In the genomic region with DNA sequence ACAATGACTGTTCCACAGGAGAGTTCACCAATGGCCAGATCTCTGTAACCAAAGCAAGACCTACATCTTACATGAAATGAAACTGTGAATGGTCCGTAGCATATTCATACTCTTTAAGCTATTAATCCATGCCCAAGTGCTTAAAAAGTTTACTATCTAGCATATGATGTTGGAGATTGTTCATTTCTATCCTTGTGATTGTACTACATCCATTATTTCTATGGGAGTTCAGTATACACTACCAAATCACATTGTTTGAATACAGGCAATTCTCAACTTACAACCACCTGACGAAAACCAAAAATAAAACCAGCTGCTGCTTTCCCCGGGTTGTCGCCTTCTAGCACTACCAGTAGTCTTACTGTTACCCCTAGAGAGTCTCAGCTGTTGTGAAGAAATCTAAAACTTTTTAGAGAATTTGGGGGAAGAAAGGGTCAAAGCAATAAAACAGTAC, we compare ENCODE assay signal across 9 cellular contexts. TPM values are rescaled to one million over a fixed set of nuclear protein-coding genes. Genes with fewer than 3 reads are reported as not detected.
DNase-seq lines count a peak whose midpoint lies in the region; ATAC-seq and TF ChIP-seq lines count a peak whose summit lies in the region.
"Had no signal": no experiment of that assay in that cellular context is flagged by ENCODE, and none has a peak within 500 bp of the region (broad histone marks: within the 10 kb centered on the region; RNA-seq: fewer than 3 reads in every experiment).

No MANE protein-coding gene starts in this region.

- H3K27ac ChIP-seq in right lobe of liver = no peak overlapping the region
- H3K27ac ChIP-seq in tibial artery = no peak overlapping the region
- H3K27ac ChIP-seq: body of pancreas had no signal

- no peaks in the 10 kb centered on the region for H3K9me3 ChIP-seq in right lobe of liver
- H3K9me3 ChIP-seq in tibial artery = no peaks in the 10 kb centered on the region
- H3K9me3 ChIP-seq: body of pancreas had no signal

- peak overlapping the region; percentile 79 for H3K4me3 Mint-ChIP-seq in activated T-cell treated with anti-CD3 and anti-CD28 coated beads, Interleukin-2, amount 50 U/mL, for 24 hours
- H3K4me3 Mint-ChIP-seq in T-helper 1 cell treated with Interleukin-12 subunit alpha and Interleukin-12 subunit beta and Interleukin-4 antibody, amounts not matched to agents 30 μg/mL and 1 μg/mL, for 36 hours = peak overlapping the region; percentile 81
- H3K4me3 Mint-ChIP-seq in stimulated activated naive B cell treated with anti-CD40 and anti-IgM and Interleukin-4, amounts not matched to agents 10 μg/mL and 1 μg/mL and 100 μg/mL, for 72 hours = peak overlapping the region; percentile 51 to 66

- ATAC-seq in HG02884 (IDR thresholded peaks at IDR 0.05; ENCODE audit: unreplicated experiment) (peak; percentile 51), omental fat pad (ENCODE audit: low FRiP score) (no peak), right lobe of liver (no peak)
- peak in 1 of 2 donors; percentile 19 for ATAC-seq in stimulated activated naive B cell treated with anti-CD40 and anti-IgM and Interleukin-4, amounts not matched to agents 10 μg/mL and 1 μg/mL and 100 μg/mL, for 72 hours (replicated peaks)
- ATAC-seq: body of pancreas had no signal

- peaks cover 87% of the 10 kb centered on the region for H3K4me1 Mint-ChIP-seq in activated T-cell treated with anti-CD3 and anti-CD28 coated beads, Interleukin-2, amount 50 U/mL, for 24 hours (ENCODE audit: low read depth)
- H3K4me1 Mint-ChIP-seq in T-helper 1 cell treated with Interleukin-12 subunit alpha and Interleukin-12 subunit beta and Interleukin-4 antibody, amounts not matched to agents 30 μg/mL and 1 μg/mL, for 36 hours (ENCODE audit: low read depth) = peaks cover 50% of the 10 kb centered on the region
- peaks cover 24 to 56% of the 10 kb centered on the region in 2 donors for H3K4me1 Mint-ChIP-seq in stimulated activated naive B cell treated with anti-CD40 and anti-IgM and Interleukin-4, amounts not matched to agents 10 μg/mL and 1 μg/mL and 100 μg/mL, for 72 hours

- H3K9me3 Mint-ChIP-seq in activated T-cell treated with anti-CD3 and anti-CD28 coated beads, Interleukin-2, amount 50 U/mL, for 24 hours = no peaks in the 10 kb centered on the region
- no peaks in the 10 kb centered on the region for H3K9me3 Mint-ChIP-seq in T-helper 1 cell treated with Interleukin-12 subunit alpha and Interleukin-12 subunit beta and Interleukin-4 antibody, amounts not matched to agents 30 μg/mL and 1 μg/mL, for 36 hours
- peaks cover 4 to 5% of the 10 kb centered on the region in 2 donors for H3K9me3 Mint-ChIP-seq in stimulated activated naive B cell treated with anti-CD40 and anti-IgM and Interleukin-4, amounts not matched to agents 10 μg/mL and 1 μg/mL and 100 μg/mL, for 72 hours

- no peak for TF ChIP-seq CTCF in omental fat pad (IDR thresholded peaks at IDR 0.05)
- no peak for TF ChIP-seq CTCF in right lobe of liver (IDR thresholded peaks at IDR 0.05)
- TF ChIP-seq CTCF in tibial artery (IDR thresholded peaks at IDR 0.05) = no peak

- H3K4me3 ChIP-seq in right lobe of liver (no peak overlapping the region), tibial artery (no peak overlapping the region)
- H3K4me3 ChIP-seq: body of pancreas had no signal

- H3K27ac Mint-ChIP-seq in activated T-cell treated with anti-CD3 and anti-CD28 coated beads, Interleukin-2, amount 50 U/mL, for 24 hours = peak overlapping the region; percentile 94
- H3K27ac Mint-ChIP-seq in T-helper 1 cell treated with Interleukin-12 subunit alpha and Interleukin-12 subunit beta and Interleukin-4 antibody, amounts not matched to agents 30 μg/mL and 1 μg/mL, for 36 hours = peak overlapping the region; percentile 93
- H3K27ac Mint-ChIP-seq in stimulated activated naive B cell treated with anti-CD40 and anti-IgM and Interleukin-4, amounts not matched to agents 10 μg/mL and 1 μg/mL and 100 μg/mL, for 72 hours = peak overlapping the region; percentile 82

- TF ChIP-seq POLR2A in right lobe of liver (IDR thresholded peaks at IDR 0.05) = no peak

- no peaks in the 10 kb centered on the region for H3K4me1 ChIP-seq in right lobe of liver
- H3K4me1 ChIP-seq in tibial artery = peaks cover 0 to 19% (median 2%) of the 10 kb centered on the region in 4 donors

- peaks cover 43% of the 10 kb centered on the region for H3K36me3 Mint-ChIP-seq in activated T-cell treated with anti-CD3 and anti-CD28 coated beads, Interleukin-2, amount 50 U/mL, for 24 hours (ENCODE audit: low read depth)
- peaks cover 6% of the 10 kb centered on the region for H3K36me3 Mint-ChIP-seq in T-helper 1 cell treated with Interleukin-12 subunit alpha and Interleukin-12 subunit beta and Interleukin-4 antibody, amounts not matched to agents 30 μg/mL and 1 μg/mL, for 36 hours (ENCODE audit: low read depth)
- peaks cover 3 to 13% of the 10 kb centered on the region in 2 donors for H3K36me3 Mint-ChIP-seq in stimulated activated naive B cell treated with anti-CD40 and anti-IgM and Interleukin-4, amounts not matched to agents 10 μg/mL and 1 μg/mL and 100 μg/mL, for 72 hours

- no peaks in the 10 kb centered on the region for H3K27me3 Mint-ChIP-seq in activated T-cell treated with anti-CD3 and anti-CD28 coated beads, Interleukin-2, amount 50 U/mL, for 24 hours
- H3K27me3 Mint-ChIP-seq in T-helper 1 cell treated with Interleukin-12 subunit alpha and Interleukin-12 subunit beta and Interleukin-4 antibody, amounts not matched to agents 30 μg/mL and 1 μg/mL, for 36 hours (ENCODE audit: low read depth) = no peaks in the 10 kb centered on the region
- no peaks in the 10 kb centered on the region for H3K27me3 Mint-ChIP-seq in stimulated activated naive B cell treated with anti-CD40 and anti-IgM and Interleukin-4, amounts not matched to agents 10 μg/mL and 1 μg/mL and 100 μg/mL, for 72 hours

- DNase-seq in activated T-cell treated with anti-CD3 and anti-CD28 coated beads, Interleukin-2, amount 50 U/mL, for 24 hours = no peak
- no peak for DNase-seq in activated T-cell treated with anti-CD3 and anti-CD28 coated beads, Interleukin-2, amount 50 U/mL, for 48 hours
- DNase-seq in stimulated activated naive B cell treated with anti-CD40 and anti-IgM and Interleukin-4, amounts not matched to agents 10 μg/mL and 1 μg/mL and 100 μg/mL, for 72 hours = no peak
- DNase-seq in omental fat pad (ENCODE audit: low spot score) (no peak), right lobe of liver (no peak), tibial artery (no peak)
- DNase-seq: body of pancreas had no signal

- no peaks in the 10 kb centered on the region for H3K27me3 ChIP-seq in right lobe of liver
- no peaks in the 10 kb centered on the region for H3K27me3 ChIP-seq in tibial artery
- H3K27me3 ChIP-seq: body of pancreas had no signal

- WGBS in right lobe of liver (ENCODE audit: insufficient coverage, low coverage, low lambda C conversion rate, missing lambda C conversion rate) = 66% methylated on average over 4 of the region's 4 CpGs

- intact Hi-C loops in right lobe of liver (cut with DNase I) (no loop called here), tibial artery (cut with DNase I; ENCODE audit: low total_unique reads) (no loop called here)

- H3K36me3 ChIP-seq in right lobe of liver (no peaks in the 10 kb centered on the region), tibial artery (no peaks in the 10 kb centered on the region)

RNA-seq across cellular contexts. Expression of a gene that starts 37.9 kb away (rescaled TPM):
- total RNA-seq in omental fat pad (10 to 100 TPM; 14.9 to 47.3 (median 26.9) TPM), right lobe of liver (1 to 10 TPM; 3.0 to 8.9 (median 5.1) TPM)
